In the genomic region with DNA sequence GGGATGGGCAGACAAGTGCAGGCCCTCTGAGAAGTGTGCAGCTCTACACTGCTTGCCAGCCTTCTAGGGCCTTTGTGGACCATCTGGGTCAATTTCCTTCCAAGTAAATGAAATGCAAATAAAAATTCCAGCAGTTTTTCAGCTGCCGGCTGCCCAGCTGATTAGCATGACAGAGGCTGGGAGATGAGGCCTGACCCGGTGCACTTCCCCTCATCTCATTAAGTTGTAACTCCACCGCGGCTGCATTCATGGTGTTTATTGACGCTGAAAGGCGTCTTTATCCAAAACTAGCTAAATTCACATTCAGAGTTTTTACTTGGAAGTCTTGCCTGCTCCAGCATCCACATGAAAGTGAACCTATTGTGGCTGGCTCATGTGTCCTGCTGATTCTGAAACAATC, we compare ENCODE assay signal across 1 cellular context.
TF ChIP-seq lines count a peak whose summit lies in the region.

No MANE protein-coding gene starts in this region.

TF ChIP-seq in GM23338, 12 proteins besides CTCF, POLR2A, EP300 and RAD21 (continued from another document):
- TF ChIP-seq, protein P1, sequence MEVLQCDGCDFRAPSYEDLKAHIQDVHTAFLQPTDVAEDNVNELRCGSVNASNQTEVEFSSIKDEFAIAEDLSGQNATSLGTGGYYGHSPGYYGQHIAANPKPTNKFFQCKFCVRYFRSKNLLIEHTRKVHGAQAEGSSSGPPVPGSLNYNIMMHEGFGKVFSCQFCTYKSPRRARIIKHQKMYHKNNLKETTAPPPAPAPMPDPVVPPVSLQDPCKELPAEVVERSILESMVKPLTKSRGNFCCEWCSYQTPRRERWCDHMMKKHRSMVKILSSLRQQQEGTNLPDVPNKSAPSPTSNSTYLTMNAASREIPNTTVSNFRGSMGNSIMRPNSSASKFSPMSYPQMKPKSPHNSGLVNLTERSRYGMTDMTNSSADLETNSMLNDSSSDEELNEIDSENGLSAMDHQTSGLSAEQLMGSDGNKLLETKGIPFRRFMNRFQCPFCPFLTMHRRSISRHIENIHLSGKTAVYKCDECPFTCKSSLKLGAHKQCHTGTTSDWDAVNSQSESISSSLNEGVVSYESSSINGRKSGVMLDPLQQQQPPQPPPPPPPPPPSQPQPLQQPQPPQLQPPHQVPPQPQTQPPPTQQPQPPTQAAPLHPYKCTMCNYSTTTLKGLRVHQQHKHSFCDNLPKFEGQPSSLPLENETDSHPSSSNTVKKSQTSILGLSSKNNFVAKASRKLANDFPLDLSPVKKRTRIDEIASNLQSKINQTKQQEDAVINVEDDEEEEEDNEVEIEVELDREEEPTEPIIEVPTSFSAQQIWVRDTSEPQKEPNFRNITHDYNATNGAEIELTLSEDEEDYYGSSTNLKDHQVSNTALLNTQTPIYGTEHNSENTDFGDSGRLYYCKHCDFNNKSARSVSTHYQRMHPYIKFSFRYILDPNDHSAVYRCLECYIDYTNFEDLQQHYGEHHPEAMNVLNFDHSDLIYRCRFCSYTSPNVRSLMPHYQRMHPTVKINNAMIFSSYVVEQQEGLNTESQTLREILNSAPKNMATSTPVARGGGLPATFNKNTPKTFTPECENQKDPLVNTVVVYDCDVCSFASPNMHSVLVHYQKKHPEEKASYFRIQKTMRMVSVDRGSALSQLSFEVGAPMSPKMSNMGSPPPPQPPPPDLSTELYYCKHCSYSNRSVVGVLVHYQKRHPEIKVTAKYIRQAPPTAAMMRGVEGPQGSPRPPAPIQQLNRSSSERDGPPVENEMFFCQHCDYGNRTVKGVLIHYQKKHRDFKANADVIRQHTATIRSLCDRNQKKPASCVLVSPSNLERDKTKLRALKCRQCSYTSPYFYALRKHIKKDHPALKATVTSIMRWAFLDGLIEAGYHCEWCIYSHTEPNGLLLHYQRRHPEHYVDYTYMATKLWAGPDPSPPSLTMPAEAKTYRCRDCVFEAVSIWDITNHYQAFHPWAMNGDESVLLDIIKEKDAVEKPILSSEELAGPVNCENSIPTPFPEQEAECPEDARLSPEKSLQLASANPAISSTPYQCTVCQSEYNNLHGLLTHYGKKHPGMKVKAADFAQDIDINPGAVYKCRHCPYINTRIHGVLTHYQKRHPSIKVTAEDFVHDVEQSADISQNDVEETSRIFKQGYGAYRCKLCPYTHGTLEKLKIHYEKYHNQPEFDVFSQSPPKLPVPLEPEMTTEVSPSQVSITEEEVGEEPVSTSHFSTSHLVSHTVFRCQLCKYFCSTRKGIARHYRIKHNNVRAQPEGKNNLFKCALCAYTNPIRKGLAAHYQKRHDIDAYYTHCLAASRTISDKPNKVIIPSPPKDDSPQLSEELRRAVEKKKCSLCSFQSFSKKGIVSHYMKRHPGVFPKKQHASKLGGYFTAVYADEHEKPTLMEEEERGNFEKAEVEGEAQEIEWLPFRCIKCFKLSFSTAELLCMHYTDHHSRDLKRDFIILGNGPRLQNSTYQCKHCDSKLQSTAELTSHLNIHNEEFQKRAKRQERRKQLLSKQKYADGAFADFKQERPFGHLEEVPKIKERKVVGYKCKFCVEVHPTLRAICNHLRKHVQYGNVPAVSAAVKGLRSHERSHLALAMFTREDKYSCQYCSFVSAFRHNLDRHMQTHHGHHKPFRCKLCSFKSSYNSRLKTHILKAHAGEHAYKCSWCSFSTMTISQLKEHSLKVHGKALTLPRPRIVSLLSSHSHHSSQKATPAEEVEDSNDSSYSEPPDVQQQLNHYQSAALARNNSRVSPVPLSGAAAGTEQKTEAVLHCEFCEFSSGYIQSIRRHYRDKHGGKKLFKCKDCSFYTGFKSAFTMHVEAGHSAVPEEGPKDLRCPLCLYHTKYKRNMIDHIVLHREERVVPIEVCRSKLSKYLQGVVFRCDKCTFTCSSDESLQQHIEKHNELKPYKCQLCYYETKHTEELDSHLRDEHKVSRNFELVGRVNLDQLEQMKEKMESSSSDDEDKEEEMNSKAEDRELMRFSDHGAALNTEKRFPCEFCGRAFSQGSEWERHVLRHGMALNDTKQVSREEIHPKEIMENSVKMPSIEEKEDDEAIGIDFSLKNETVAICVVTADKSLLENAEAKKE (CRISPR knock-in tag; IDR thresholded peaks at IDR 0.05): peak; percentile 38; the same call in 1 of the 2 replicates
- TF ChIP-seq ZNF114 (CRISPR knock-in tag; IDR thresholded peaks at IDR 0.05) (no peak), ZNF331 (CRISPR knock-in tag; IDR thresholded peaks at IDR 0.05; ENCODE audit: low read depth) (no peak), EZH2phosphoT487 (IDR thresholded peaks at IDR 0.05; ENCODE audit: unreplicated experiment) (no peak), NANOG (IDR thresholded peaks at IDR 0.05; ENCODE audit: borderline replicate concordance) (peak; percentile 63; the same call in 1 of the 2 replicates), CREB1 (CRISPR knock-in tag; IDR thresholded peaks at IDR 0.05; ENCODE audit: low read depth) (no peak)
- TF ChIP-seq, protein P2, sequence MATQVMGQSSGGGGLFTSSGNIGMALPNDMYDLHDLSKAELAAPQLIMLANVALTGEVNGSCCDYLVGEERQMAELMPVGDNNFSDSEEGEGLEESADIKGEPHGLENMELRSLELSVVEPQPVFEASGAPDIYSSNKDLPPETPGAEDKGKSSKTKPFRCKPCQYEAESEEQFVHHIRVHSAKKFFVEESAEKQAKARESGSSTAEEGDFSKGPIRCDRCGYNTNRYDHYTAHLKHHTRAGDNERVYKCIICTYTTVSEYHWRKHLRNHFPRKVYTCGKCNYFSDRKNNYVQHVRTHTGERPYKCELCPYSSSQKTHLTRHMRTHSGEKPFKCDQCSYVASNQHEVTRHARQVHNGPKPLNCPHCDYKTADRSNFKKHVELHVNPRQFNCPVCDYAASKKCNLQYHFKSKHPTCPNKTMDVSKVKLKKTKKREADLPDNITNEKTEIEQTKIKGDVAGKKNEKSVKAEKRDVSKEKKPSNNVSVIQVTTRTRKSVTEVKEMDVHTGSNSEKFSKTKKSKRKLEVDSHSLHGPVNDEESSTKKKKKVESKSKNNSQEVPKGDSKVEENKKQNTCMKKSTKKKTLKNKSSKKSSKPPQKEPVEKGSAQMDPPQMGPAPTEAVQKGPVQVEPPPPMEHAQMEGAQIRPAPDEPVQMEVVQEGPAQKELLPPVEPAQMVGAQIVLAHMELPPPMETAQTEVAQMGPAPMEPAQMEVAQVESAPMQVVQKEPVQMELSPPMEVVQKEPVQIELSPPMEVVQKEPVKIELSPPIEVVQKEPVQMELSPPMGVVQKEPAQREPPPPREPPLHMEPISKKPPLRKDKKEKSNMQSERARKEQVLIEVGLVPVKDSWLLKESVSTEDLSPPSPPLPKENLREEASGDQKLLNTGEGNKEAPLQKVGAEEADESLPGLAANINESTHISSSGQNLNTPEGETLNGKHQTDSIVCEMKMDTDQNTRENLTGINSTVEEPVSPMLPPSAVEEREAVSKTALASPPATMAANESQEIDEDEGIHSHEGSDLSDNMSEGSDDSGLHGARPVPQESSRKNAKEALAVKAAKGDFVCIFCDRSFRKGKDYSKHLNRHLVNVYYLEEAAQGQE (IDR thresholded peaks at IDR 0.05; ENCODE audit: unreplicated experiment): no peak
- TF ChIP-seq, protein P3, sequence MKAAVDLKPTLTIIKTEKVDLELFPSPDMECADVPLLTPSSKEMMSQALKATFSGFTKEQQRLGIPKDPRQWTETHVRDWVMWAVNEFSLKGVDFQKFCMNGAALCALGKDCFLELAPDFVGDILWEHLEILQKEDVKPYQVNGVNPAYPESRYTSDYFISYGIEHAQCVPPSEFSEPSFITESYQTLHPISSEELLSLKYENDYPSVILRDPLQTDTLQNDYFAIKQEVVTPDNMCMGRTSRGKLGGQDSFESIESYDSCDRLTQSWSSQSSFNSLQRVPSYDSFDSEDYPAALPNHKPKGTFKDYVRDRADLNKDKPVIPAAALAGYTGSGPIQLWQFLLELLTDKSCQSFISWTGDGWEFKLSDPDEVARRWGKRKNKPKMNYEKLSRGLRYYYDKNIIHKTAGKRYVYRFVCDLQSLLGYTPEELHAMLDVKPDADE (IDR thresholded peaks at IDR 0.05): no peak
